ENCODE assay signal across 13 cellular contexts in genomic region chr20:25012616-25013189, GRCh38.
"Had no signal": no experiment of that assay in that cellular context is flagged by ENCODE, and none has a peak within 500 bp of the region (broad histone marks: within the 10 kb centered on the region; RNA-seq: fewer than 3 reads in every experiment).

No MANE protein-coding gene starts in this region.

- ATAC-seq: activated naive CD4-positive, alpha-beta T cell treated with anti-CD3 and anti-CD28 coated beads, Interleukin-2, amount 50 U/mL, for 72 hours; activated T-helper 17 cell treated with anti-CD3 and anti-CD28 coated beads, Interleukin-2, amount 50 U/mL, for 72 hours; naive thymus-derived CD4-positive, alpha-beta T cell; stimulated activated naive B cell treated with anti-CD40 and anti-IgM and Interleukin-4, amounts not matched to agents 10 μg/mL and 1 μg/mL and 100 μg/mL, for 72 hours had no signal

- H3K9me3 ChIP-seq: breast epithelium, lower lobe of right lung, neutrophil, upper lobe of right lung had no signal

- H3K79me2 ChIP-seq: hepatocyte had no signal

- H3K27me3 ChIP-seq: breast epithelium, hepatocyte, neutrophil, upper lobe of right lung had no signal

- H3K27ac ChIP-seq: breast epithelium, hepatocyte, lower lobe of right lung, neutrophil, upper lobe of right lung had no signal

- H3K4me3 ChIP-seq: breast epithelium, hepatocyte, lower lobe of right lung, upper lobe of right lung had no signal

- H2AFZ ChIP-seq: hepatocyte had no signal

- H3K4me2 ChIP-seq: hepatocyte had no signal

- DNase-seq: activated CD4-positive, alpha-beta memory T cell treated with anti-CD3 and anti-CD28 coated beads for 36 hours; kidney glomerular epithelial cell; lower lobe of right lung; naive thymus-derived CD4-positive, alpha-beta T cell; stimulated activated CD4-positive, alpha-beta T cell treated with anti-CD3 and anti-CD28 coated beads, Interleukin-1b, Interleukin-23, amount 100 ng/mL, for 48 hours; stimulated activated naive B cell treated with anti-CD40 and anti-IgM and Interleukin-4, amounts not matched to agents 10 μg/mL and 1 μg/mL and 100 μg/mL, for 72 hours had no signal

- FAIRE-seq: frontal cortex had no signal
